In genomic region chr14:103535081-103535890, GRCh38 we compare ENCODE assay signal across 1 cellular context.
TF ChIP-seq lines count a peak whose summit lies in the region.

No MANE protein-coding gene starts in this region.

TF ChIP-seq in HepG2, 621 proteins besides CTCF, POLR2A, EP300 and RAD21:
- TF ChIP-seq AGO2 (optimal IDR thresholded peaks at IDR 0.05; ENCODE audit: low read depth, low read length): peak; percentile 51
- no peak for TF ChIP-seq RXRB (CRISPR knock-in tag; IDR thresholded peaks at IDR 0.05; ENCODE audit: borderline replicate concordance)
